Comparison of ENCODE assay signal across 8 cellular contexts in genomic region chr1:51616490-51616889, GRCh38. TPM values are rescaled to one million over a fixed set of nuclear protein-coding genes. Genes with fewer than 3 reads are reported as not detected.
DNase-seq lines count a peak whose midpoint lies in the region; ATAC-seq, FAIRE-seq and TF ChIP-seq lines count a peak whose summit lies in the region.

No MANE protein-coding gene starts in this region.

- H2BK5ac ChIP-seq in IMR-90 (ENCODE audit: low read depth, low read length, poor library complexity, severe bottlenecking) = no peak overlapping the region

- FAIRE-seq in frontal cortex (lab: Jason Lieb, UNC) = no peak

- no peak overlapping the region for H3K9ac ChIP-seq in IMR-90 (ENCODE audit: low read depth, low read length)

- no peak overlapping the region for H4K5ac ChIP-seq in IMR-90 (ENCODE audit: low read depth, low read length)

- no peak overlapping the region for H3K56ac ChIP-seq in IMR-90 (ENCODE audit: extremely low read depth, insufficient read depth, low read length)

- ATAC-seq in IMR-90 (ENCODE audit: low read depth) (no peak), GM19023 (IDR thresholded peaks at IDR 0.05; ENCODE audit: unreplicated experiment) (no peak), GM19328 (IDR thresholded peaks at IDR 0.05; ENCODE audit: unreplicated experiment) (no peak), HG03457 (IDR thresholded peaks at IDR 0.05; ENCODE audit: unreplicated experiment) (no peak)

- H3K9me3 Mint-ChIP-seq in nephron progenitor cell = no peaks in the 10 kb centered on the region

- H2BK15ac ChIP-seq in IMR-90 (ENCODE audit: low read depth, low read length) = no peak overlapping the region

- peak overlapping the region; percentile 85 for H3K4me3 ChIP-seq in A673 (ENCODE audit: low read depth, low read length, poor library complexity, severe bottlenecking)
- peak overlapping the region; percentile 98; the same call in 1 of the 2 replicates for H3K4me3 ChIP-seq in IMR-90 (ENCODE audit: insufficient read depth, low read depth, low read length)
- peak overlapping the region; percentile 94 for H3K4me3 ChIP-seq in choroid plexus epithelial cell (ENCODE audit: low read depth, low read length)

- dilution Hi-C loops in IMR-90 (cut with HindIII; ENCODE audit: low sequenced_read_pairs, unreplicated experiment) = no loop called here

- H2AK5ac ChIP-seq in IMR-90 (ENCODE audit: low read depth, low read length) = no peak overlapping the region

- H2AFZ ChIP-seq in IMR-90 (replicated peaks; ENCODE audit: low read length, poor library complexity) = no peak overlapping the region

- H3K9me1 ChIP-seq in IMR-90 (ENCODE audit: insufficient read depth, low read length) = no peaks in the 10 kb centered on the region; the same call in 1 of the 2 replicates

- peak overlapping the region; percentile 72 for H3K4me2 ChIP-seq in IMR-90 (ENCODE audit: low read depth, low read length)

- TF ChIP-seq CTCF in A673 (conservative IDR thresholded peaks at IDR 0.05; ENCODE audit: low read depth, low read length) (no peak), IMR-90 (conservative IDR thresholded peaks at IDR 0.05; ENCODE audit: low read depth, low read length) (no peak), choroid plexus epithelial cell (conservative IDR thresholded peaks at IDR 0.05; ENCODE audit: low read depth, low read length) (no peak), nephron progenitor cell (IDR thresholded peaks at IDR 0.05) (no peak)

- H3K27me3 ChIP-seq in A673 (replicated peaks; ENCODE audit: insufficient read depth, low read depth, low read length, poor library complexity) (no peaks in the 10 kb centered on the region), IMR-90 (ENCODE audit: control insufficient read depth, insufficient read depth, low read length) (no peaks in the 10 kb centered on the region)

- CTCF ChIA-PET in A673 (lab: Charles Lee) (no interaction called here), IMR-90 (lab: Yijun Ruan, JAX) (no interaction called here)

- peaks cover 18% of the 10 kb centered on the region for H3K27me3 Mint-ChIP-seq in nephron progenitor cell (ENCODE audit: low read depth, poor library complexity)

- H3K4me1 Mint-ChIP-seq in nephron progenitor cell = peaks cover 35% of the 10 kb centered on the region

- H3K36me3 ChIP-seq in A673 (ENCODE audit: insufficient read depth, low read length, poor library complexity, severe bottlenecking) = no peaks in the 10 kb centered on the region
- H3K36me3 ChIP-seq in IMR-90 (ENCODE audit: control insufficient read depth, insufficient read depth, low read length) = no peaks in the 10 kb centered on the region

- intact Hi-C loops in A673 (cut with micrococcal nuclease; ENCODE audit: unreplicated experiment) = no loop called here
- intact Hi-C loops in IMR-90 (cut with micrococcal nuclease) = no loop called here

- no peak for TF ChIP-seq RAD21 in IMR-90 (IDR thresholded peaks at IDR 0.05; ENCODE audit: low read length)

- H3K4me3 Mint-ChIP-seq in nephron progenitor cell = peak overlapping the region; percentile 38

- H4K20me1 ChIP-seq in IMR-90 (ENCODE audit: insufficient read depth, low read length) = peaks cover 2% of the 10 kb centered on the region; the same call in 1 of the 2 replicates

- BruUV-seq in A673 (replicated peaks; lab: Mats Ljungman, UMichigan) (no TSS peak), IMR-90 (replicated peaks; lab: Mats Ljungman, UMichigan) (no TSS peak)

- no peak overlapping the region for H3K23ac ChIP-seq in IMR-90 (ENCODE audit: low read depth, low read length)

- no peak for DNase-seq in A673 (ENCODE audit: low spot score)
- no peak for DNase-seq in IMR-90
- no peak for DNase-seq in choroid plexus epithelial cell (ENCODE audit: low read depth)
- no peak for DNase-seq in nephron progenitor cell
- DNase-seq in frontal cortex (ENCODE audit: low spot score in 2 of 2) = no peak

- no CpG with 5 or more reads among the region's 4 CpGs for WGBS in IMR-90 (ENCODE audit: extremely low coverage in 2 of 2, insufficient read length in 1 of 2), 2 experiments

- H3K9me3 ChIP-seq in A673 (ENCODE audit: low read depth, low read length, poor library complexity, severe bottlenecking) = no peaks in the 10 kb centered on the region
- no peaks in the 10 kb centered on the region for H3K9me3 ChIP-seq in IMR-90 (ENCODE audit: control insufficient read depth, insufficient read depth, low read length)

- H4K91ac ChIP-seq in IMR-90 (ENCODE audit: insufficient read depth, low read depth, low read length) = no peak overlapping the region

- no peaks in the 10 kb centered on the region for H3K36me3 Mint-ChIP-seq in nephron progenitor cell (ENCODE audit: low read depth)

- H3K79me1 ChIP-seq in IMR-90 (ENCODE audit: low read depth in 1 of 2, low read length in 2 of 2) = peaks cover 10 to 37% of the 10 kb centered on the region in 2 experiments

- no peak overlapping the region for H3K18ac ChIP-seq in IMR-90 (ENCODE audit: low read depth, low read length)

- no peak overlapping the region for H3K14ac ChIP-seq in IMR-90 (replicated peaks; ENCODE audit: low read depth, low read length)

- POLR2A ChIA-PET in A673 (lab: Charles Lee; ENCODE audit: low non-redundant PET) (no interaction called here), IMR-90 (lab: Charles Lee; ENCODE audit: unreplicated experiment) (no interaction called here)

- H3K27ac ChIP-seq in A673 (ENCODE audit: low read depth, low read length, poor library complexity, severe bottlenecking) = no peak overlapping the region
- no peak overlapping the region for H3K27ac ChIP-seq in IMR-90 (ENCODE audit: insufficient read depth, low read length)

- no peak overlapping the region for H2AK9ac ChIP-seq in IMR-90 (replicated peaks; ENCODE audit: low read depth, low read length, poor library complexity)

- H3K4ac ChIP-seq in IMR-90 (ENCODE audit: low read depth, low read length) = no peak overlapping the region

- in situ Hi-C loops in IMR-90 (cut with MboI; ENCODE audit: low sequenced_read_pairs) = no loop called here

- no peak overlapping the region for H2BK120ac ChIP-seq in IMR-90 (ENCODE audit: low read depth, low read length)

- H3K27ac Mint-ChIP-seq in nephron progenitor cell = no peak overlapping the region

- no peak overlapping the region; a peak in 1 of 4 replicates for H4K8ac ChIP-seq in IMR-90 (ENCODE audit: low read depth in 2 of 2, low read length in 2 of 2)

- no peak overlapping the region for H2BK20ac ChIP-seq in IMR-90 (ENCODE audit: low read depth, low read length)

- TF ChIP-seq POLR2A in IMR-90 (IDR thresholded peaks at IDR 0.05; ENCODE audit: low read depth, low read length) = no peak

- peaks cover 24% of the 10 kb centered on the region for H3K4me1 ChIP-seq in A673 (ENCODE audit: insufficient read depth, low read length, poor library complexity, severe bottlenecking)
- no peaks in the 10 kb centered on the region; the same call in 1 of the 2 replicates for H3K4me1 ChIP-seq in IMR-90 (ENCODE audit: control insufficient read depth, insufficient read depth, low read length)

TF ChIP-seq in IMR-90, 13 proteins besides CTCF, POLR2A, EP300 and RAD21:
- TF ChIP-seq MAZ (IDR thresholded peaks at IDR 0.05; ENCODE audit: borderline replicate concordance, low read depth, low read length) (no peak), CHD1 (IDR thresholded peaks at IDR 0.05; ENCODE audit: low read depth, low read length) (no peak), CEBPB (IDR thresholded peaks at IDR 0.05; ENCODE audit: low read depth, low read length) (no peak)
- TF ChIP-seq, protein P1, sequence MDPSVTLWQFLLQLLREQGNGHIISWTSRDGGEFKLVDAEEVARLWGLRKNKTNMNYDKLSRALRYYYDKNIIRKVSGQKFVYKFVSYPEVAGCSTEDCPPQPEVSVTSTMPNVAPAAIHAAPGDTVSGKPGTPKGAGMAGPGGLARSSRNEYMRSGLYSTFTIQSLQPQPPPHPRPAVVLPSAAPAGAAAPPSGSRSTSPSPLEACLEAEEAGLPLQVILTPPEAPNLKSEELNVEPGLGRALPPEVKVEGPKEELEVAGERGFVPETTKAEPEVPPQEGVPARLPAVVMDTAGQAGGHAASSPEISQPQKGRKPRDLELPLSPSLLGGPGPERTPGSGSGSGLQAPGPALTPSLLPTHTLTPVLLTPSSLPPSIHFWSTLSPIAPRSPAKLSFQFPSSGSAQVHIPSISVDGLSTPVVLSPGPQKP (IDR thresholded peaks at IDR 0.05; ENCODE audit: borderline replicate concordance, low read depth, low read length) = no peak

RNA-seq across cellular contexts. Expression of gene OSBPL9, which starts 0.4 kb away (rescaled TPM):
- total RNA-seq in A673 (2021) (62.4 and 73.7 TPM in 2 replicates), IMR-90 (2012; rRNA removed) (98.9 and 127 TPM in 2 replicates), frontal cortex (78.7 TPM)
- polyA plus RNA-seq in IMR-90 (2012; rRNA removed) = 38.1 and 51.4 TPM in 2 replicates
- polyA plus RNA-seq in IMR-90 (2012; cell fraction: cytosol; rRNA removed) = 11.8 and 14.9 TPM in 2 replicates
- 15.3 and 74.5 TPM in 2 replicates for polyA plus RNA-seq in IMR-90 (2012; cell fraction: nucleus; rRNA removed; ENCODE audit: low replicate concordance)
